Comparison of ENCODE assay signal across 8 cellular contexts in the genomic region with DNA sequence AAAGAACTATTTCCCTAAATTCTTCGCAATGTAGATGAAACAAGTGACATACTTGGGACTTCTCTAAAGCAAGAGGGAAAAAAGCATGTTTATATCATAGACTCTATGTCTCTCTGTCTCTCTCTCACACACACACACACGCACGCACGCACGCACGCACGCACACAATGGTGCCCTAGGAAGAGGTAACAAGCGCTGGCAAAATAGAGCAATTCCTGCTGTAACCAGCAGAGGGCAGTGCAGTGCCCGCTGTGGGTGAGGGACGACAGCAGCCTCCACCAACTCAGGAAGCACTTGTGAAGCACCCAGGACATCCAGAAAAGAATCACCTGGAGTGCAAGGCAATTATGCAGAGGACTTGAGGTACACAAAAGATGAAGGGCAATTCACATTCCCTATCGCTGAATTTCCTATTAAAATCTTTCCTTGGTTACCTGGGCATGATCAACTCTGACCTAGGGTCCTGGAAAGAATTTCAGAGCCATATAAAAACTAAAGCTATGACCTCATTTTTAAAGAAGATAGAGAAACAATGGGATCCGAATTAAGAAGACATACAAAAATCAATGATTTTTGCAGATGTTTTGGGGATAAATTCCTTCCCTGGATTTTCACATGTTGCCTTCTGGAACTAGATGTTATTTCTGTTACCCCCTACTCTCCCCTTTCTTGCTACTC.
DNase-seq lines count a peak whose midpoint lies in the region; ATAC-seq and TF ChIP-seq lines count a peak whose summit lies in the region.

No MANE protein-coding gene starts in this region.

- POLR2A ChIA-PET in IMR-90 (lab: Charles Lee; ENCODE audit: unreplicated experiment) (no interaction called here), PC-9 (lab: Charles Lee; ENCODE audit: unreplicated experiment) (no interaction called here)

- BruUV-seq in IMR-90 (replicated peaks; lab: Mats Ljungman, UMichigan) (no TSS peak), PC-9 (replicated peaks; lab: Mats Ljungman, UMichigan) (no TSS peak)

- H2AFZ ChIP-seq in IMR-90 (replicated peaks; ENCODE audit: low read length, poor library complexity) (peak overlapping the region; percentile 4), PC-9 (no peak overlapping the region)

- no peak overlapping the region for H3K4ac ChIP-seq in IMR-90 (ENCODE audit: low read depth, low read length)

- TF ChIP-seq CTCF in IMR-90 (conservative IDR thresholded peaks at IDR 0.05; ENCODE audit: low read depth, low read length), result peak; percentile 71
- TF ChIP-seq CTCF in PC-9 (conservative IDR thresholded peaks at IDR 0.05), result peak; percentile 95

- H3K27me3 ChIP-seq in IMR-90 (ENCODE audit: control insufficient read depth, insufficient read depth, low read length) (no peaks in the 10 kb centered on the region), PC-9 (ENCODE audit: insufficient read depth, low read depth) (no peaks in the 10 kb centered on the region)

- no peak overlapping the region for H2BK120ac ChIP-seq in IMR-90 (ENCODE audit: low read depth, low read length)

- intact Hi-C loops in IMR-90 (cut with micrococcal nuclease), result no loop called here
- intact Hi-C loops in PC-9 (cut with micrococcal nuclease; ENCODE audit: unreplicated experiment), result loop anchor here (2.0 to 5.0 kb wide), 3 partner anchors 133 to 513 kb away; partner anchors contain the start of gene RBM45
- intact Hi-C loops in head of caudate nucleus (cut with DNase I), result no loop called here

- H3F3A ChIP-seq in PC-9 (ENCODE audit: insufficient read depth, low read depth), result no peaks in the 10 kb centered on the region

- no peaks in the 10 kb centered on the region for H3K9me1 ChIP-seq in IMR-90 (ENCODE audit: insufficient read depth, low read length)

- H3K56ac ChIP-seq in IMR-90 (ENCODE audit: extremely low read depth, insufficient read depth, low read length), result no peak overlapping the region

- H3K27ac ChIP-seq in IMR-90 (ENCODE audit: insufficient read depth, low read length), result no peak overlapping the region
- no peak overlapping the region for H3K27ac ChIP-seq in PC-9

- WGBS in IMR-90 (ENCODE audit: extremely low coverage in 2 of 2, insufficient read length in 1 of 2), 2 experiments, result 0% methylated on average over 1 of the region's 12 CpGs; no CpG with 5 or more reads in 1 of the 2 experiments

- H3K9ac ChIP-seq in IMR-90 (ENCODE audit: low read depth, low read length), result no peak overlapping the region

- H3K4me1 ChIP-seq in IMR-90 (ENCODE audit: control insufficient read depth, insufficient read depth, low read length) (no peaks in the 10 kb centered on the region), PC-9 (replicated peaks; ENCODE audit: insufficient read depth) (no peaks in the 10 kb centered on the region; the same call in 1 of the 2 replicates)

- in situ Hi-C loops in IMR-90 (cut with MboI; ENCODE audit: low sequenced_read_pairs), result no loop called here

- H3K18ac ChIP-seq in IMR-90 (ENCODE audit: low read depth, low read length), result no peak overlapping the region

- H3K9me2 ChIP-seq in PC-9 (ENCODE audit: insufficient read depth), result no peaks in the 10 kb centered on the region

- no peak overlapping the region for H2BK5ac ChIP-seq in IMR-90 (ENCODE audit: low read depth, low read length, poor library complexity, severe bottlenecking)

- H3K4me3 ChIP-seq in IMR-90 (ENCODE audit: insufficient read depth, low read depth, low read length) (no peak overlapping the region), PC-9 (no peak overlapping the region)

- no peak overlapping the region for H2BK20ac ChIP-seq in IMR-90 (ENCODE audit: low read depth, low read length)

- no peaks in the 10 kb centered on the region for H3K79me1 ChIP-seq in IMR-90 (ENCODE audit: low read depth in 1 of 2, low read length in 2 of 2)

- dilution Hi-C loops in IMR-90 (cut with HindIII; ENCODE audit: low sequenced_read_pairs, unreplicated experiment), result no loop called here

- no peak overlapping the region for H2AK5ac ChIP-seq in IMR-90 (ENCODE audit: low read depth, low read length)

- no peak overlapping the region for H4K8ac ChIP-seq in IMR-90 (ENCODE audit: low read depth in 2 of 2, low read length in 2 of 2)

- H3K36me3 ChIP-seq in IMR-90 (ENCODE audit: control insufficient read depth, insufficient read depth, low read length) (no peaks in the 10 kb centered on the region), PC-9 (ENCODE audit: low read depth) (no peaks in the 10 kb centered on the region)

- H3K79me2 ChIP-seq in PC-9 (ENCODE audit: low read depth), result no peaks in the 10 kb centered on the region

- H3K14ac ChIP-seq in IMR-90 (replicated peaks; ENCODE audit: low read depth, low read length), result no peak overlapping the region

- no peak overlapping the region for H3K23ac ChIP-seq in IMR-90 (ENCODE audit: low read depth, low read length)

- no peak for TF ChIP-seq POLR2A in IMR-90 (IDR thresholded peaks at IDR 0.05; ENCODE audit: low read depth, low read length)

- H3K4me2 ChIP-seq in IMR-90 (ENCODE audit: low read depth, low read length), result peak overlapping the region; percentile 22; the same call in 1 of the 2 replicates
- no peak overlapping the region for H3K4me2 ChIP-seq in PC-9

- no peaks in the 10 kb centered on the region for H4K20me1 ChIP-seq in IMR-90 (ENCODE audit: insufficient read depth, low read length)
- H4K20me1 ChIP-seq in PC-9 (ENCODE audit: insufficient read depth), result no peaks in the 10 kb centered on the region

- H4K91ac ChIP-seq in IMR-90 (ENCODE audit: insufficient read depth, low read depth, low read length), result no peak overlapping the region

- no peak overlapping the region for H2BK15ac ChIP-seq in IMR-90 (ENCODE audit: low read depth, low read length)

- DNase-seq in GM03348 (ENCODE audit: low spot score) (peak; percentile 62), IMR-90 (peak; percentile 47), PC-9 (peak in 1 of 2 experiments; percentile 73), head of caudate nucleus (peak in 39 of 42 donors; percentile 13 to 82 (median 56)), retina (peak; percentile 68), GOT3 (lab: John Stamatoyannopoulos, UW) (no peak)
- DNase-seq in activated effector memory CD4-positive, alpha-beta T cell treated with anti-CD3 and anti-CD28 coated beads, Interleukin-2, amount 50 U/mL, for 16 hours, result peak; percentile 83

- H4K5ac ChIP-seq in IMR-90 (ENCODE audit: low read depth, low read length), result no peak overlapping the region

- peak; percentile 35 for TF ChIP-seq RAD21 in IMR-90 (IDR thresholded peaks at IDR 0.05; ENCODE audit: low read length)

- CTCF ChIA-PET in IMR-90 (lab: Yijun Ruan, JAX), result interaction anchor here (0.6 to 1.0 kb wide), 4 partner anchors 8 to 36 kb away, joined by 3 to 4 read pairs (median 4); no protein-coding TSS in a partner anchor
- CTCF ChIA-PET in PC-9 (lab: Charles Lee), result interaction anchor here (0.6 kb wide), 2 partner anchors 169 to 794 kb away, joined by 3 to 7 read pairs; no protein-coding TSS in a partner anchor

- no peak overlapping the region for H2AK9ac ChIP-seq in IMR-90 (replicated peaks; ENCODE audit: low read depth, low read length, poor library complexity)

- ATAC-seq in GM21723 (IDR thresholded peaks at IDR 0.05; ENCODE audit: unreplicated experiment), result peak; percentile 98
- peak; percentile 96 for ATAC-seq in IMR-90 (ENCODE audit: low read depth)

- H3K9me3 ChIP-seq in IMR-90 (ENCODE audit: control insufficient read depth, insufficient read depth, low read length) (no peaks in the 10 kb centered on the region), PC-9 (ENCODE audit: insufficient read depth, low read depth) (no peaks in the 10 kb centered on the region)

TF ChIP-seq in IMR-90, 13 proteins besides CTCF, POLR2A, EP300 and RAD21:
- no peak for TF ChIP-seq ELK1 (IDR thresholded peaks at IDR 0.05; ENCODE audit: borderline replicate concordance, low read depth, low read length)
- peak; percentile 18; the same call in 1 of the 2 replicates for TF ChIP-seq SMC3 (IDR thresholded peaks at IDR 0.05; ENCODE audit: low read depth, low read length)
